1 cellular context compared by ENCODE assay signal in genomic region chr19:956747-957451, GRCh38.
A peak's percentile ranks its signal among the peaks of the same experiment; 100 is the strongest.
TF ChIP-seq lines count a peak whose summit lies in the region.

No MANE protein-coding gene starts in this region.

TF ChIP-seq in H1, 55 proteins besides CTCF, POLR2A, EP300 and RAD21:
- TF ChIP-seq SP2 (IDR thresholded peaks at IDR 0.05; ENCODE audit: low read length) = no peak
- TF ChIP-seq TEAD4 (IDR thresholded peaks at IDR 0.05; ENCODE audit: low read depth, low read length) = peak; percentile 87
